11 cellular contexts compared by ENCODE assay signal in the genomic region with DNA sequence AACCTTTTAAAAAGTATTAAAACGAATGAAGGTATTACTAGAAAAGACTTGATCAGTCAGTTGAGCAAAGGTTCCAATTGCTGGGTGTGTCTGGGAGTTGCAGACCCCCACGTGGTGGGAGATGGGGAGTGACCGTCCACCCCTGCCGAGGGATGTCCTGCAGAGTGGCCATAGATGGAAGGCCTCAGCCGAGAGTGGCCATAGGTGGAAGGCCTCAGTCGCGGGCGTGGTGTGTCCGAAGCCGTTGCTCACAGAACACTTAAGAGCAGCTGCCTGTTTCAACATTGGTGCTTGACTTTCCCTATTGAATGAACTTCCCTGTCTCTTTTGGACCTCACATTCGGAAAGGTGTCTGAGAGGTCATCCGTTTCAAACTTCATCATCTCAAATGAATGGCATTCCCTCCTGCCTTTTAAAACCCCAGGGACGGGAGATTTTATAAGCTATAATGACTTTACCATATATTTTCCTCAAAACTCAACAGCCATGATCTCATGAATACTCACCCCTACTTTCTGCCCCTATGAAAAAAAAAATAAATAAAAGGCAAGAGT.
DNase-seq lines count a peak whose midpoint lies in the region; ATAC-seq, FAIRE-seq and TF ChIP-seq lines count a peak whose summit lies in the region.
"Had no signal": no experiment of that assay in that cellular context is flagged by ENCODE, and none has a peak within 500 bp of the region (broad histone marks: within the 10 kb centered on the region; RNA-seq: fewer than 3 reads in every experiment).

No MANE protein-coding gene starts in this region.

- no peak overlapping the region for H2AFZ ChIP-seq in GM23248

- in situ Hi-C loops in GM23248 (cut with MboI): no loop called here

- peaks cover 21% of the 10 kb centered on the region for H3F3A ChIP-seq in GM23248 (ENCODE audit: insufficient read depth)

- H3K79me2 ChIP-seq in GM23248 (ENCODE audit: insufficient read depth): no peaks in the 10 kb centered on the region

- H3K4me3 ChIP-seq in GM23248: no peak overlapping the region

- no peaks in the 10 kb centered on the region for H3K9me2 ChIP-seq in GM23248 (ENCODE audit: insufficient read depth)

- FAIRE-seq in RCC 7860 (lab: Jason Lieb, UNC): no peak

- H3K4me2 ChIP-seq in GM23248 (ENCODE audit: unreplicated experiment): no peak overlapping the region

- ATAC-seq in foreskin keratinocyte: peak; percentile 3
- ATAC-seq in stimulated activated naive CD8-positive, alpha-beta T cell treated with anti-CD3 and anti-CD28 coated beads, Interleukin-15, Interleukin-2, amounts not matched to agents 100 U/mL and 50 U/mL, for 24 hours: peak; percentile 37

- H3K27me3 ChIP-seq in GM23248 (replicated peaks; ENCODE audit: insufficient read depth): peaks cover 37% of the 10 kb centered on the region
- peaks cover 49% of the 10 kb centered on the region for H3K27me3 ChIP-seq in foreskin keratinocyte

- H3K27ac ChIP-seq in GM23248: peak overlapping the region; percentile 55
- H3K27ac ChIP-seq in foreskin keratinocyte: peak overlapping the region; percentile 5

- peaks cover 13% of the 10 kb centered on the region for H3K4me1 ChIP-seq in GM23248 (ENCODE audit: insufficient read depth)
- H3K4me1 ChIP-seq in foreskin keratinocyte: peaks cover 6% of the 10 kb centered on the region

- no peaks in the 10 kb centered on the region for H4K20me1 ChIP-seq in GM23248 (ENCODE audit: insufficient read depth)

- H3K9ac ChIP-seq in GM23248: no peak overlapping the region

- no peak for DNase-seq in GM23248
- peak; percentile 34 for DNase-seq in RCC 7860 (ENCODE audit: low spot score)
- no peak for DNase-seq in foreskin keratinocyte
- no peak for DNase-seq in stimulated activated naive CD8-positive, alpha-beta T cell treated with anti-CD3 and anti-CD28 coated beads, Interleukin-15, Interleukin-2, amounts not matched to agents 100 U/mL and 50 U/mL, for 24 hours
- no peak for DNase-seq in HPDE6-E6E7 (ENCODE audit: extremely low spot score)
- DNase-seq in superior temporal gyrus (ENCODE audit: extremely low spot score): no peak
- DNase-seq in SHP77 (lab: John Stamatoyannopoulos, UW): no peak
- DNase-seq: islet precursor cell, NCI-H1092 treated with DMSO at 0.1 percent for 48 hours, NCI-H526 treated with DMSO at 0.1 percent for 48 hours, SIG-M5 had no signal

- no peaks in the 10 kb centered on the region for H3K36me3 ChIP-seq in GM23248 (ENCODE audit: low read depth)

- no peak for TF ChIP-seq CTCF in foreskin keratinocyte (conservative IDR thresholded peaks at IDR 0.05)

- H3K9me3 ChIP-seq in GM23248 (ENCODE audit: low read depth): no peaks in the 10 kb centered on the region

- WGBS in GM23248 (ENCODE audit: low coverage in 1 of 2, low lambda C conversion rate in 2 of 2, missing lambda C conversion rate in 2 of 2), 2 experiments: 58 to 59% methylated on average over 13 of the region's 13 CpGs
